In the genomic region with DNA sequence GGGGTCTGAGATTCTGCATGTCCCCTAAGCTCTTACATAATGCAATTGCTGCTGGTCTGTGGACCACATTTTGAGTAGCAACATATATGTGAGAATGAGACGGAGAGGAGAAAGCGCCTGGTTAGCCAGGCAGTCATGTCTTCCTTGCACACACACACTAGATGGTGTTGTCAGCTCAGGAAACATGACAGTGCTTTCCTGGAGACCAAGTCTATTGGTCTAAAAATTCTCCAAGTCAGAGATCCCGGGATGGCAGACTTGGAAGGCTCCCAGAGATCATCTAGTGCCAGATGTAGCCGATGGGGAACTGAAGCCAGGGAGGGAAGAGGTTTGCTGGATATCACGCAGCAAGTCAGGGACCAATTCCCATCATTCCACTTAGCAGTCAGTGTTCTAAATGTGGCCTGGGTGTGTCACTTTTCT, we compare ENCODE assay signal across 1 cellular context.
TF ChIP-seq lines count a peak whose summit lies in the region.

No MANE protein-coding gene starts in this region.

TF ChIP-seq in GM12878, 131 proteins besides CTCF, POLR2A, EP300 and RAD21 (continued from another document):
- TF ChIP-seq JUND (IDR thresholded peaks at IDR 0.05; ENCODE audit: low read depth, low read length) = no peak
- TF ChIP-seq POLR2AphosphoS5 (IDR thresholded peaks at IDR 0.05; ENCODE audit: low read length) = no peak
- no peak for TF ChIP-seq RELB (IDR thresholded peaks at IDR 0.05; ENCODE audit: low read depth)
